8 cellular contexts compared by ENCODE assay signal in genomic region chr1:150765229-150765976, GRCh38. TPM values are rescaled to one million over a fixed set of nuclear protein-coding genes. Genes with fewer than 3 reads are reported as not detected.
DNase-seq lines count a peak whose midpoint lies in the region; ATAC-seq and TF ChIP-seq lines count a peak whose summit lies in the region.

Gene CTSS, minus strand, starts transcription at chr1:150765778. Its CDS starts 1,015 bp downstream, at chr1:150764763.

- in situ Hi-C loops in GM13977 (cut with MboI; ENCODE audit: low pct_unique_long_range_greater_than_20kb, low sequenced_read_pairs, unreplicated experiment) = no loop called here

- H3K9me2 ChIP-seq in GM23338 (ENCODE audit: insufficient read depth) (no peaks in the 10 kb centered on the region), MM.1S (replicated peaks; ENCODE audit: insufficient read depth, low read length) (no peaks in the 10 kb centered on the region)

- H3K9me3 ChIP-seq in MM.1S (replicated peaks; ENCODE audit: insufficient read depth, low read length) = no peaks in the 10 kb centered on the region
- H3K9me3 ChIP-seq in ascending aorta = no peaks in the 10 kb centered on the region

- DNase-seq in GM13977 (ENCODE audit: low spot score) (peak; percentile 63), GM23338 (ENCODE audit: low spot score) (no peak), MM.1S (peak; percentile 80), ascending aorta (ENCODE audit: low spot score in 2 of 2) (no peak), kidney tubule cell (ENCODE audit: low spot score) (peak; percentile 76), superior temporal gyrus (ENCODE audit: extremely low spot score) (peak; percentile 44), NCI-H146 treated with DMSO at 0.1 percent for 48 hours (lab: John Stamatoyannopoulos, UW; ENCODE audit: unreplicated experiment) (no peak)
- no peak for DNase-seq in activated CD4-positive, alpha-beta T cell treated with anti-CD3 and anti-CD28 coated beads, Interleukin-2, amount 50 U/mL, for 4 hours

- H3K27me3 Mint-ChIP-seq in GM23338 (ENCODE audit: insufficient read depth, low read depth, poor library complexity) = no peaks in the 10 kb centered on the region

- H3K79me2 ChIP-seq in GM23338 (replicated peaks; ENCODE audit: insufficient read depth) (no peaks in the 10 kb centered on the region), MM.1S (ENCODE audit: low read length) (no peaks in the 10 kb centered on the region)

- no peaks in the 10 kb centered on the region for H3K27me3 ChIP-seq in GM23338 (ENCODE audit: insufficient read depth)
- H3K27me3 ChIP-seq in MM.1S (replicated peaks; ENCODE audit: insufficient read depth, low read length) = peaks cover 14% of the 10 kb centered on the region; the same call in 1 of the 2 replicates
- H3K27me3 ChIP-seq in ascending aorta = no peaks in the 10 kb centered on the region

- H3K9me3 Mint-ChIP-seq in GM23338 = peaks cover 3% of the 10 kb centered on the region

- TF ChIP-seq CTCF in GM13977 (IDR thresholded peaks at IDR 0.05; ENCODE audit: extremely low read depth, insufficient read depth, missing control alignments) (no peak), GM23338 (conservative IDR thresholded peaks at IDR 0.05; ENCODE audit: low read depth in 2 of 2) (no peak), MM.1S (IDR thresholded peaks at IDR 0.05; ENCODE audit: low read length) (no peak), ascending aorta (IDR thresholded peaks at IDR 0.05) (no peak)

- no peaks in the 10 kb centered on the region for H3F3A ChIP-seq in GM23338 (replicated peaks; ENCODE audit: low read depth)
- H3F3A ChIP-seq in MM.1S (ENCODE audit: insufficient read depth, low read length) = peaks cover 4% of the 10 kb centered on the region

- no peak for ATAC-seq in GM23338

- no peak within 1 kb of the TSS for H3K27ac Mint-ChIP-seq in GM23338

- H3K4me2 ChIP-seq in GM23338 (no peak within 1 kb of the TSS), MM.1S (ENCODE audit: low read depth, low read length) (peak within 1 kb of the TSS; percentile 79)

- H3K36me3 Mint-ChIP-seq in GM23338 (ENCODE audit: low read depth) = peaks cover 3% of the 10 kb centered on the region; the same call in 1 of the 3 replicates

- H4K20me1 ChIP-seq in GM23338 (replicated peaks; ENCODE audit: insufficient read depth) (no peaks in the 10 kb centered on the region), MM.1S (ENCODE audit: insufficient read depth, low read length) (no peaks in the 10 kb centered on the region)

- H2AFZ ChIP-seq in GM23338 (peak within 1 kb of the TSS; percentile 40), MM.1S (ENCODE audit: low read length) (peak within 1 kb of the TSS; percentile 88)

- H3K36me3 ChIP-seq in GM23338 (ENCODE audit: insufficient read depth) = no peaks in the 10 kb centered on the region
- H3K36me3 ChIP-seq in MM.1S (replicated peaks; ENCODE audit: insufficient read depth, low read length) = no peaks in the 10 kb centered on the region
- H3K36me3 ChIP-seq in ascending aorta = no peaks in the 10 kb centered on the region

- peak within 1 kb of the TSS; percentile 57 for H3K9ac ChIP-seq in MM.1S (ENCODE audit: low read length)

- intact Hi-C loops in ascending aorta (cut with DNase I) = no loop called here

- H3K4me1 ChIP-seq in GM23338 (ENCODE audit: insufficient read depth) (no peaks in the 10 kb centered on the region), MM.1S (ENCODE audit: low read length) (peaks cover 11% of the 10 kb centered on the region), ascending aorta (no peaks in the 10 kb centered on the region)

- H3K27ac ChIP-seq in GM23338 (ENCODE audit: low read depth) (no peak within 1 kb of the TSS), MM.1S (ENCODE audit: low read length) (peak within 1 kb of the TSS; percentile 54; the same call in 1 of the 2 replicates), ascending aorta (peak within 1 kb of the TSS; percentile 8 to 36)

- no peak within 1 kb of the TSS for H3K4me3 Mint-ChIP-seq in GM23338

- H3K4me1 Mint-ChIP-seq in GM23338 = peaks cover 2% of the 10 kb centered on the region; the same call in 1 of the 3 replicates

- H3K4me3 ChIP-seq in GM23338 (no peak within 1 kb of the TSS), MM.1S (ENCODE audit: low read length) (peak within 1 kb of the TSS; percentile 65), ascending aorta (peak within 1 kb of the TSS; percentile 36 to 51)

TF ChIP-seq in GM23338, 12 proteins besides CTCF, POLR2A, EP300 and RAD21 (continues in another document):
- no peak for TF ChIP-seq NANOG (IDR thresholded peaks at IDR 0.05; ENCODE audit: borderline replicate concordance)
- no peak for TF ChIP-seq JUNB (IDR thresholded peaks at IDR 0.05; ENCODE audit: unreplicated experiment)
- TF ChIP-seq, protein P1, sequence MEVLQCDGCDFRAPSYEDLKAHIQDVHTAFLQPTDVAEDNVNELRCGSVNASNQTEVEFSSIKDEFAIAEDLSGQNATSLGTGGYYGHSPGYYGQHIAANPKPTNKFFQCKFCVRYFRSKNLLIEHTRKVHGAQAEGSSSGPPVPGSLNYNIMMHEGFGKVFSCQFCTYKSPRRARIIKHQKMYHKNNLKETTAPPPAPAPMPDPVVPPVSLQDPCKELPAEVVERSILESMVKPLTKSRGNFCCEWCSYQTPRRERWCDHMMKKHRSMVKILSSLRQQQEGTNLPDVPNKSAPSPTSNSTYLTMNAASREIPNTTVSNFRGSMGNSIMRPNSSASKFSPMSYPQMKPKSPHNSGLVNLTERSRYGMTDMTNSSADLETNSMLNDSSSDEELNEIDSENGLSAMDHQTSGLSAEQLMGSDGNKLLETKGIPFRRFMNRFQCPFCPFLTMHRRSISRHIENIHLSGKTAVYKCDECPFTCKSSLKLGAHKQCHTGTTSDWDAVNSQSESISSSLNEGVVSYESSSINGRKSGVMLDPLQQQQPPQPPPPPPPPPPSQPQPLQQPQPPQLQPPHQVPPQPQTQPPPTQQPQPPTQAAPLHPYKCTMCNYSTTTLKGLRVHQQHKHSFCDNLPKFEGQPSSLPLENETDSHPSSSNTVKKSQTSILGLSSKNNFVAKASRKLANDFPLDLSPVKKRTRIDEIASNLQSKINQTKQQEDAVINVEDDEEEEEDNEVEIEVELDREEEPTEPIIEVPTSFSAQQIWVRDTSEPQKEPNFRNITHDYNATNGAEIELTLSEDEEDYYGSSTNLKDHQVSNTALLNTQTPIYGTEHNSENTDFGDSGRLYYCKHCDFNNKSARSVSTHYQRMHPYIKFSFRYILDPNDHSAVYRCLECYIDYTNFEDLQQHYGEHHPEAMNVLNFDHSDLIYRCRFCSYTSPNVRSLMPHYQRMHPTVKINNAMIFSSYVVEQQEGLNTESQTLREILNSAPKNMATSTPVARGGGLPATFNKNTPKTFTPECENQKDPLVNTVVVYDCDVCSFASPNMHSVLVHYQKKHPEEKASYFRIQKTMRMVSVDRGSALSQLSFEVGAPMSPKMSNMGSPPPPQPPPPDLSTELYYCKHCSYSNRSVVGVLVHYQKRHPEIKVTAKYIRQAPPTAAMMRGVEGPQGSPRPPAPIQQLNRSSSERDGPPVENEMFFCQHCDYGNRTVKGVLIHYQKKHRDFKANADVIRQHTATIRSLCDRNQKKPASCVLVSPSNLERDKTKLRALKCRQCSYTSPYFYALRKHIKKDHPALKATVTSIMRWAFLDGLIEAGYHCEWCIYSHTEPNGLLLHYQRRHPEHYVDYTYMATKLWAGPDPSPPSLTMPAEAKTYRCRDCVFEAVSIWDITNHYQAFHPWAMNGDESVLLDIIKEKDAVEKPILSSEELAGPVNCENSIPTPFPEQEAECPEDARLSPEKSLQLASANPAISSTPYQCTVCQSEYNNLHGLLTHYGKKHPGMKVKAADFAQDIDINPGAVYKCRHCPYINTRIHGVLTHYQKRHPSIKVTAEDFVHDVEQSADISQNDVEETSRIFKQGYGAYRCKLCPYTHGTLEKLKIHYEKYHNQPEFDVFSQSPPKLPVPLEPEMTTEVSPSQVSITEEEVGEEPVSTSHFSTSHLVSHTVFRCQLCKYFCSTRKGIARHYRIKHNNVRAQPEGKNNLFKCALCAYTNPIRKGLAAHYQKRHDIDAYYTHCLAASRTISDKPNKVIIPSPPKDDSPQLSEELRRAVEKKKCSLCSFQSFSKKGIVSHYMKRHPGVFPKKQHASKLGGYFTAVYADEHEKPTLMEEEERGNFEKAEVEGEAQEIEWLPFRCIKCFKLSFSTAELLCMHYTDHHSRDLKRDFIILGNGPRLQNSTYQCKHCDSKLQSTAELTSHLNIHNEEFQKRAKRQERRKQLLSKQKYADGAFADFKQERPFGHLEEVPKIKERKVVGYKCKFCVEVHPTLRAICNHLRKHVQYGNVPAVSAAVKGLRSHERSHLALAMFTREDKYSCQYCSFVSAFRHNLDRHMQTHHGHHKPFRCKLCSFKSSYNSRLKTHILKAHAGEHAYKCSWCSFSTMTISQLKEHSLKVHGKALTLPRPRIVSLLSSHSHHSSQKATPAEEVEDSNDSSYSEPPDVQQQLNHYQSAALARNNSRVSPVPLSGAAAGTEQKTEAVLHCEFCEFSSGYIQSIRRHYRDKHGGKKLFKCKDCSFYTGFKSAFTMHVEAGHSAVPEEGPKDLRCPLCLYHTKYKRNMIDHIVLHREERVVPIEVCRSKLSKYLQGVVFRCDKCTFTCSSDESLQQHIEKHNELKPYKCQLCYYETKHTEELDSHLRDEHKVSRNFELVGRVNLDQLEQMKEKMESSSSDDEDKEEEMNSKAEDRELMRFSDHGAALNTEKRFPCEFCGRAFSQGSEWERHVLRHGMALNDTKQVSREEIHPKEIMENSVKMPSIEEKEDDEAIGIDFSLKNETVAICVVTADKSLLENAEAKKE (CRISPR knock-in tag; IDR thresholded peaks at IDR 0.05) = no peak
- TF ChIP-seq, protein P2, sequence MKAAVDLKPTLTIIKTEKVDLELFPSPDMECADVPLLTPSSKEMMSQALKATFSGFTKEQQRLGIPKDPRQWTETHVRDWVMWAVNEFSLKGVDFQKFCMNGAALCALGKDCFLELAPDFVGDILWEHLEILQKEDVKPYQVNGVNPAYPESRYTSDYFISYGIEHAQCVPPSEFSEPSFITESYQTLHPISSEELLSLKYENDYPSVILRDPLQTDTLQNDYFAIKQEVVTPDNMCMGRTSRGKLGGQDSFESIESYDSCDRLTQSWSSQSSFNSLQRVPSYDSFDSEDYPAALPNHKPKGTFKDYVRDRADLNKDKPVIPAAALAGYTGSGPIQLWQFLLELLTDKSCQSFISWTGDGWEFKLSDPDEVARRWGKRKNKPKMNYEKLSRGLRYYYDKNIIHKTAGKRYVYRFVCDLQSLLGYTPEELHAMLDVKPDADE (IDR thresholded peaks at IDR 0.05) = no peak
- TF ChIP-seq EZH2phosphoT487 (IDR thresholded peaks at IDR 0.05; ENCODE audit: unreplicated experiment) = no peak
- no peak for TF ChIP-seq STAT1 (IDR thresholded peaks at IDR 0.05; ENCODE audit: unreplicated experiment)
- no peak for TF ChIP-seq POLR2AphosphoS5 (IDR thresholded peaks at IDR 0.05; ENCODE audit: low read depth)
- no peak for TF ChIP-seq ZNF331 (CRISPR knock-in tag; IDR thresholded peaks at IDR 0.05; ENCODE audit: low read depth)
- TF ChIP-seq ZNF114 (CRISPR knock-in tag; IDR thresholded peaks at IDR 0.05) = no peak
- no peak for TF ChIP-seq EZH2 (IDR thresholded peaks at IDR 0.05; ENCODE audit: low read depth, unreplicated experiment)

RNA-seq across cellular contexts. Expression of gene CTSS, which starts in this region (rescaled TPM):
- not detected in 2 replicates for total RNA-seq in GM23338 (2014; rRNA removed; shearing (Covaris generic))
- polyA plus RNA-seq in GM23338 (2016; fragmentation: Nextera tagmentation; extraction: Ambion mirVana) = 0.16 TPM in 1 of 2 replicates, not detected in the other
- total RNA-seq in ascending aorta = 32.1 TPM

Comparison
In these comparisons a context has a peak if more than half of its experiments do, and no peak if none do; other contexts are left out.
1. RNA of gene CTSS (total RNA-seq): 32.1 TPM in ascending aorta (single experiment); not detected in GM23338; every median in the first group is over 10 times any median in the second.
2. DNase-seq: peak in GM13977 (single experiment), MM.1S (single experiment), kidney tubule cell (single experiment) and superior temporal gyrus (single experiment); none in GM23338 (single experiment), ascending aorta (0 of 2), activated CD4-positive, alpha-beta T cell treated with anti-CD3 and anti-CD28 coated beads, Interleukin-2, amount 50 U/mL, for 4 hours (0 of 2) and NCI-H146 treated with DMSO at 0.1 percent for 48 hours (single experiment).